In the genomic region with DNA sequence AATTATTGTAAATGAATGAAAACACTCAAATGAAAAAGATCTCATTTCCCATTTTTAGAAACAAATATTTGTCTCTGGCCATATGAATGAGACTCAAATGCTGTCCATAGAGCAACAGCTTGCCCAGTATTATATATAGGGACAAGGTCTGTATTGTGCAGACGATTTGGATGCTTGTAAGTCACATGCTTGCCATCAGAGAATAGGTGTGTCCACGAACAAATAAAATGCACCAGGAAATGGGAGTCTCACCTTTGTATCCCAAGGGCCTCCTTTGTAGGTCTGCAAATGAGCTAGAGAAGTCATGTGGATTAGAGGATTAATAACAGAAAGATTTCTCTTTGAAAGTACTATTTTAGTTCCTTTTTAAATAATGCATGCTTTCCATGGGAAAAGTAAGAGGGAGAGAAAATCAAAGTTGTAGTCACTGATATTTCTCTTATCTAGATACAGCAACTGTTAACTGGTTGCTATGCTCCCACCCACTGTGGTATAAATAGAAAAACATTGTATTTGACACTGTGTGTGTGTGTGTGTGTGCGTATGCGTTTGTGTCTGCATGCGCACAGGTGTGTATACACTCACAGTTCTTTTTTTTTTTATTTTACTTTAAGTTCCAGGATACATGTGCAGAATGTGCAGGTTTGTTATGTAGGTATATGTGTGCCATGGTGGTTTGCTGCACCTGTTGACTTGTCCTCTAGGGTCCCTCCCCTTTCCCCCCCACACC, we compare ENCODE assay signal across 1 cellular context.
TF ChIP-seq lines count a peak whose summit lies in the region.

No MANE protein-coding gene starts in this region.

TF ChIP-seq in GM23338, 12 proteins besides CTCF, POLR2A, EP300 and RAD21 (continued from another document):
- TF ChIP-seq, protein P1, sequence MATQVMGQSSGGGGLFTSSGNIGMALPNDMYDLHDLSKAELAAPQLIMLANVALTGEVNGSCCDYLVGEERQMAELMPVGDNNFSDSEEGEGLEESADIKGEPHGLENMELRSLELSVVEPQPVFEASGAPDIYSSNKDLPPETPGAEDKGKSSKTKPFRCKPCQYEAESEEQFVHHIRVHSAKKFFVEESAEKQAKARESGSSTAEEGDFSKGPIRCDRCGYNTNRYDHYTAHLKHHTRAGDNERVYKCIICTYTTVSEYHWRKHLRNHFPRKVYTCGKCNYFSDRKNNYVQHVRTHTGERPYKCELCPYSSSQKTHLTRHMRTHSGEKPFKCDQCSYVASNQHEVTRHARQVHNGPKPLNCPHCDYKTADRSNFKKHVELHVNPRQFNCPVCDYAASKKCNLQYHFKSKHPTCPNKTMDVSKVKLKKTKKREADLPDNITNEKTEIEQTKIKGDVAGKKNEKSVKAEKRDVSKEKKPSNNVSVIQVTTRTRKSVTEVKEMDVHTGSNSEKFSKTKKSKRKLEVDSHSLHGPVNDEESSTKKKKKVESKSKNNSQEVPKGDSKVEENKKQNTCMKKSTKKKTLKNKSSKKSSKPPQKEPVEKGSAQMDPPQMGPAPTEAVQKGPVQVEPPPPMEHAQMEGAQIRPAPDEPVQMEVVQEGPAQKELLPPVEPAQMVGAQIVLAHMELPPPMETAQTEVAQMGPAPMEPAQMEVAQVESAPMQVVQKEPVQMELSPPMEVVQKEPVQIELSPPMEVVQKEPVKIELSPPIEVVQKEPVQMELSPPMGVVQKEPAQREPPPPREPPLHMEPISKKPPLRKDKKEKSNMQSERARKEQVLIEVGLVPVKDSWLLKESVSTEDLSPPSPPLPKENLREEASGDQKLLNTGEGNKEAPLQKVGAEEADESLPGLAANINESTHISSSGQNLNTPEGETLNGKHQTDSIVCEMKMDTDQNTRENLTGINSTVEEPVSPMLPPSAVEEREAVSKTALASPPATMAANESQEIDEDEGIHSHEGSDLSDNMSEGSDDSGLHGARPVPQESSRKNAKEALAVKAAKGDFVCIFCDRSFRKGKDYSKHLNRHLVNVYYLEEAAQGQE (IDR thresholded peaks at IDR 0.05; ENCODE audit: unreplicated experiment) = no peak
- TF ChIP-seq CREB1 (CRISPR knock-in tag; IDR thresholded peaks at IDR 0.05; ENCODE audit: low read depth) = no peak
- TF ChIP-seq ZNF331 (CRISPR knock-in tag; IDR thresholded peaks at IDR 0.05; ENCODE audit: low read depth) = no peak
